Comparison of ENCODE assay signal across 1 cellular context in the genomic region with DNA sequence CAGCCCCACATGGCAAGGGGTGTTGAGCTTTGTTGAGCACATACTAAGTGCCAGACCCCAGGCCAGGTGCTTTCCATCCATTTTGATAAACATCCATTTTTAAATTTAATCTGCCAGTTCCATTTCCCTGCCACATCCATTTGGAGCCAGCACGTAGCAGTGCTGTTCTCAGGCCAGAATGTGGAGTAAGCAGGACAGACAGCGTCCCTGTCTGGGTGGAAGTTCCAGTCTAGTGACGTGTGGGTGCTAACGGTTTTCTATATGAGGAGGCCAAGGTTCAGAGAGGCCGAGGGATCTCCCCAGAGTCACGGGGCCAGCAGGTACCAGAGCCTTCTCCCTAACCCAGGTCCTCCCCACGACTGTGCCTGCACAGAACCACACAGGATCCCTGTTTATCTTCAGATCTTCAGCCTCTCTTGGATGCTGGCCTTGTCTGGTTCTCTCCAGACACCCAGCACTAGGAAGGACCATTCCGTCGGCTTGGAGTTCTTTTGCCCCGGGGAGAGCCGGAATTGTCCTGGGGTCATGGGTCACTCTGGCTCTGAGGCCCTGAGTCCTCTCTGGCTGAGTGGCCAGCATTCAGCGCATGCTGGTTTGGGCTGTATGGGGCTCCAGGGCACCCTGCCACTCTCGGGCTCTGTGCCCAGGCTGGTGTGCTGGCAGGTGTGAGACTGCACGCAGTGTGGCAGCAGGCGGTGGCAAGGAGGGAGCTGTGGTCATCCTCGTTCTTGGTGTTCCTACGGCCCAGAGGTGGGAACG.
A peak's percentile ranks its signal among the peaks of the same experiment; 100 is the strongest.
TF ChIP-seq lines count a peak whose summit lies in the region.

No MANE protein-coding gene starts in this region.

TF ChIP-seq in SK-N-SH, 30 proteins besides CTCF, POLR2A, EP300 and RAD21 (continued from another document):
- TF ChIP-seq, protein P1, sequence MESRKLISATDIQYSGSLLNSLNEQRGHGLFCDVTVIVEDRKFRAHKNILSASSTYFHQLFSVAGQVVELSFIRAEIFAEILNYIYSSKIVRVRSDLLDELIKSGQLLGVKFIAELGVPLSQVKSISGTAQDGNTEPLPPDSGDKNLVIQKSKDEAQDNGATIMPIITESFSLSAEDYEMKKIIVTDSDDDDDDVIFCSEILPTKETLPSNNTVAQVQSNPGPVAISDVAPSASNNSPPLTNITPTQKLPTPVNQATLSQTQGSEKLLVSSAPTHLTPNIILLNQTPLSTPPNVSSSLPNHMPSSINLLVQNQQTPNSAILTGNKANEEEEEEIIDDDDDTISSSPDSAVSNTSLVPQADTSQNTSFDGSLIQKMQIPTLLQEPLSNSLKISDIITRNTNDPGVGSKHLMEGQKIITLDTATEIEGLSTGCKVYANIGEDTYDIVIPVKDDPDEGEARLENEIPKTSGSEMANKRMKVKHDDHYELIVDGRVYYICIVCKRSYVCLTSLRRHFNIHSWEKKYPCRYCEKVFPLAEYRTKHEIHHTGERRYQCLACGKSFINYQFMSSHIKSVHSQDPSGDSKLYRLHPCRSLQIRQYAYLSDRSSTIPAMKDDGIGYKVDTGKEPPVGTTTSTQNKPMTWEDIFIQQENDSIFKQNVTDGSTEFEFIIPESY (IDR thresholded peaks at IDR 0.05; ENCODE audit: borderline replicate concordance, low read depth) = no peak
- TF ChIP-seq GATA2 (CRISPR knock-in tag; IDR thresholded peaks at IDR 0.05) (peak; percentile 93), NRF1 (IDR thresholded peaks at IDR 0.05; ENCODE audit: low read depth, low read length) (no peak), POLR2AphosphoS5 (IDR thresholded peaks at IDR 0.05; ENCODE audit: low read depth, low read length) (peak; percentile 29; the same call in 1 of the 2 replicates), NFIC (IDR thresholded peaks at IDR 0.05; ENCODE audit: borderline replicate concordance) (no peak), RXRA (IDR thresholded peaks at IDR 0.05; ENCODE audit: borderline replicate concordance, low read depth) (no peak), EZH2phosphoT487 (IDR thresholded peaks at IDR 0.05; ENCODE audit: borderline replicate concordance, low read depth) (no peak), MEF2A (IDR thresholded peaks at IDR 0.05; ENCODE audit: borderline replicate concordance, low read depth) (no peak), RFX5 (IDR thresholded peaks at IDR 0.05; ENCODE audit: low read length) (no peak), SMC3 (IDR thresholded peaks at IDR 0.05; ENCODE audit: low read depth, low read length) (no peak), TEAD4 (IDR thresholded peaks at IDR 0.05; ENCODE audit: borderline replicate concordance, insufficient read depth) (no peak), TCF12 (IDR thresholded peaks at IDR 0.05) (no peak; the same call in 1 of the 2 replicates), GABPA (IDR thresholded peaks at IDR 0.05; ENCODE audit: low read depth) (no peak), ELF1 (IDR thresholded peaks at IDR 0.05) (no peak), FOXM1 (IDR thresholded peaks at IDR 0.05; ENCODE audit: low read depth) (no peak), FOXJ3 (CRISPR knock-in tag; IDR thresholded peaks at IDR 0.05) (peak; percentile 71)
- TF ChIP-seq, protein P2, sequence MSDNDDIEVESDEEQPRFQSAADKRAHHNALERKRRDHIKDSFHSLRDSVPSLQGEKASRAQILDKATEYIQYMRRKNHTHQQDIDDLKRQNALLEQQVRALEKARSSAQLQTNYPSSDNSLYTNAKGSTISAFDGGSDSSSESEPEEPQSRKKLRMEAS (IDR thresholded peaks at IDR 0.05; ENCODE audit: low read depth) = no peak
- TF ChIP-seq, protein P3, sequence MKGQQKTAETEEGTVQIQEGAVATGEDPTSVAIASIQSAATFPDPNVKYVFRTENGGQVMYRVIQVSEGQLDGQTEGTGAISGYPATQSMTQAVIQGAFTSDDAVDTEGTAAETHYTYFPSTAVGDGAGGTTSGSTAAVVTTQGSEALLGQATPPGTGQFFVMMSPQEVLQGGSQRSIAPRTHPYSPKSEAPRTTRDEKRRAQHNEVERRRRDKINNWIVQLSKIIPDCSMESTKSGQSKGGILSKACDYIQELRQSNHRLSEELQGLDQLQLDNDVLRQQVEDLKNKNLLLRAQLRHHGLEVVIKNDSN (IDR thresholded peaks at IDR 0.05; ENCODE audit: borderline replicate concordance, low read depth) = no peak
- TF ChIP-seq, protein P4, sequence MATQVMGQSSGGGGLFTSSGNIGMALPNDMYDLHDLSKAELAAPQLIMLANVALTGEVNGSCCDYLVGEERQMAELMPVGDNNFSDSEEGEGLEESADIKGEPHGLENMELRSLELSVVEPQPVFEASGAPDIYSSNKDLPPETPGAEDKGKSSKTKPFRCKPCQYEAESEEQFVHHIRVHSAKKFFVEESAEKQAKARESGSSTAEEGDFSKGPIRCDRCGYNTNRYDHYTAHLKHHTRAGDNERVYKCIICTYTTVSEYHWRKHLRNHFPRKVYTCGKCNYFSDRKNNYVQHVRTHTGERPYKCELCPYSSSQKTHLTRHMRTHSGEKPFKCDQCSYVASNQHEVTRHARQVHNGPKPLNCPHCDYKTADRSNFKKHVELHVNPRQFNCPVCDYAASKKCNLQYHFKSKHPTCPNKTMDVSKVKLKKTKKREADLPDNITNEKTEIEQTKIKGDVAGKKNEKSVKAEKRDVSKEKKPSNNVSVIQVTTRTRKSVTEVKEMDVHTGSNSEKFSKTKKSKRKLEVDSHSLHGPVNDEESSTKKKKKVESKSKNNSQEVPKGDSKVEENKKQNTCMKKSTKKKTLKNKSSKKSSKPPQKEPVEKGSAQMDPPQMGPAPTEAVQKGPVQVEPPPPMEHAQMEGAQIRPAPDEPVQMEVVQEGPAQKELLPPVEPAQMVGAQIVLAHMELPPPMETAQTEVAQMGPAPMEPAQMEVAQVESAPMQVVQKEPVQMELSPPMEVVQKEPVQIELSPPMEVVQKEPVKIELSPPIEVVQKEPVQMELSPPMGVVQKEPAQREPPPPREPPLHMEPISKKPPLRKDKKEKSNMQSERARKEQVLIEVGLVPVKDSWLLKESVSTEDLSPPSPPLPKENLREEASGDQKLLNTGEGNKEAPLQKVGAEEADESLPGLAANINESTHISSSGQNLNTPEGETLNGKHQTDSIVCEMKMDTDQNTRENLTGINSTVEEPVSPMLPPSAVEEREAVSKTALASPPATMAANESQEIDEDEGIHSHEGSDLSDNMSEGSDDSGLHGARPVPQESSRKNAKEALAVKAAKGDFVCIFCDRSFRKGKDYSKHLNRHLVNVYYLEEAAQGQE (IDR thresholded peaks at IDR 0.05; ENCODE audit: low read depth, low read length) = peak; percentile 2; the same call in 1 of the 2 replicates
- TF ChIP-seq, protein P5, sequence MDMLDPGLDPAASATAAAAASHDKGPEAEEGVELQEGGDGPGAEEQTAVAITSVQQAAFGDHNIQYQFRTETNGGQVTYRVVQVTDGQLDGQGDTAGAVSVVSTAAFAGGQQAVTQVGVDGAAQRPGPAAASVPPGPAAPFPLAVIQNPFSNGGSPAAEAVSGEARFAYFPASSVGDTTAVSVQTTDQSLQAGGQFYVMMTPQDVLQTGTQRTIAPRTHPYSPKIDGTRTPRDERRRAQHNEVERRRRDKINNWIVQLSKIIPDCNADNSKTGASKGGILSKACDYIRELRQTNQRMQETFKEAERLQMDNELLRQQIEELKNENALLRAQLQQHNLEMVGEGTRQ (IDR thresholded peaks at IDR 0.05; ENCODE audit: borderline replicate concordance, low read depth, low read length) = no peak
- TF ChIP-seq, protein P6, sequence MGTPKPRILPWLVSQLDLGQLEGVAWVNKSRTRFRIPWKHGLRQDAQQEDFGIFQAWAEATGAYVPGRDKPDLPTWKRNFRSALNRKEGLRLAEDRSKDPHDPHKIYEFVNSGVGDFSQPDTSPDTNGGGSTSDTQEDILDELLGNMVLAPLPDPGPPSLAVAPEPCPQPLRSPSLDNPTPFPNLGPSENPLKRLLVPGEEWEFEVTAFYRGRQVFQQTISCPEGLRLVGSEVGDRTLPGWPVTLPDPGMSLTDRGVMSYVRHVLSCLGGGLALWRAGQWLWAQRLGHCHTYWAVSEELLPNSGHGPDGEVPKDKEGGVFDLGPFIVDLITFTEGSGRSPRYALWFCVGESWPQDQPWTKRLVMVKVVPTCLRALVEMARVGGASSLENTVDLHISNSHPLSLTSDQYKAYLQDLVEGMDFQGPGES (IDR thresholded peaks at IDR 0.05; ENCODE audit: low read depth, low read length) = no peak
